ENCODE assay signal across 12 cellular contexts in the genomic region with DNA sequence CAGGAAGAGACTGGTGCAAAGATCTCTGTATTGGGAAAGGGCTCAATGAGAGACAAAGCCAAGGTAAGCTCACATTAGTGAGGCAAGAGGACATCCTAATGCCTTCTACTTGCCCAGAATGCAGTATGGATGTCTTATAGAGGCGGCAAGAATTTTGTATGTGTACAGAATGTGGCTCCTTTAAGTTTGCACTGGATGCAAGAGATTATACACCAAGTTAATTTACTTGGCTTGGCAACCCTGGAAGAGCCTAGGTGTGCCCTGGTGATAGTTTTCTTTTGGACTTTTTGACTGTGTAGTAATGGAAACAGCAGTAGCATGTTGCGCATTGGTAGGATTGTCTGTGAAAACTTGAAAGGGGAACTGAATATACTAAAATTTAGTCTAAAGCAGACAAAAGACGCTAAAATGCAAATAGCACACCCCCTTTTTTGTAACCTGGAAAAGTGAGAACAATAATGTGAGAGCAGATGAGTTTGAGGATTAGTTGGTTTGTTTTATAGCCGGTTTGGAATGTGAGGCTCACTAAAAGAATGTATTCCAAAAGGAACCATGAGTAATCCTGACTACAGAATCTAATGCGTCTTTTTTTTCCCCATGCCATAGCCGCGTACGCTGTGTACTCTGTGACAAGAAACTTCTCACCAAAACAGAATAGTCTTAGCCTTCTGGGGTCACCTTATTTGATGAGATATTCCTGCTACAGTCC. TPM values are rescaled to one million over a fixed set of nuclear protein-coding genes. Genes with fewer than 3 reads are reported as not detected.
DNase-seq lines count a peak whose midpoint lies in the region; ATAC-seq and TF ChIP-seq lines count a peak whose summit lies in the region.
"Had no signal": no experiment of that assay in that cellular context is flagged by ENCODE, and none has a peak within 500 bp of the region (broad histone marks: within the 10 kb centered on the region; RNA-seq: fewer than 3 reads in every experiment).

No MANE protein-coding gene starts in this region.

- H3K4me1 ChIP-seq in esophagus muscularis mucosa (peaks cover 18 to 96% (median 79%) of the 10 kb centered on the region in 4 donors), trophoblast cell (ENCODE audit: control insufficient read depth in 1 of 2, insufficient read depth in 2 of 2, low read length in 2 of 2) (no peaks in the 10 kb centered on the region)

- H2BK120ac ChIP-seq in trophoblast cell (ENCODE audit: insufficient read depth, low read length, poor library complexity): no peak overlapping the region

- H3K23ac ChIP-seq in trophoblast cell (ENCODE audit: low read length): no peak overlapping the region

- no peak for TF ChIP-seq POLR2A in esophagus muscularis mucosa (IDR thresholded peaks at IDR 0.05; ENCODE audit: low read depth)

- no peak overlapping the region for H3K14ac ChIP-seq in trophoblast cell (ENCODE audit: low read length)

- no peaks in the 10 kb centered on the region for H3K79me1 ChIP-seq in trophoblast cell (ENCODE audit: low read length)

- H3K9me3 ChIP-seq in esophagus muscularis mucosa (no peaks in the 10 kb centered on the region), trophoblast cell (ENCODE audit: insufficient read depth, low read depth, low read length) (no peaks in the 10 kb centered on the region)

- no peak overlapping the region for H3K18ac ChIP-seq in trophoblast cell (ENCODE audit: low read length)

- no peak overlapping the region for H2AFZ ChIP-seq in trophoblast cell (ENCODE audit: insufficient read depth, low read length, poor library complexity)

- H4K12ac ChIP-seq in trophoblast cell (ENCODE audit: low read depth, low read length): no peak overlapping the region

- H3K27me3 ChIP-seq in esophagus muscularis mucosa: no peaks in the 10 kb centered on the region
- H3K27me3 ChIP-seq in trophoblast cell (ENCODE audit: insufficient read depth, low read length): no peaks in the 10 kb centered on the region

- no peak overlapping the region for H4K91ac ChIP-seq in trophoblast cell (ENCODE audit: low read depth, low read length)

- H2AK5ac ChIP-seq in trophoblast cell (ENCODE audit: low read length): no peak overlapping the region

- H3K27ac ChIP-seq in esophagus muscularis mucosa (replicated peaks in 1 of 4) (peak overlapping the region; percentile 76 to 82 (median 80)), trophoblast cell (ENCODE audit: low read depth, low read length) (no peak overlapping the region)

- intact Hi-C loops in esophagus muscularis mucosa (cut with DNase I): no loop called here

- no peak for TF ChIP-seq CTCF in esophagus muscularis mucosa (IDR thresholded peaks at IDR 0.05)

- no peak overlapping the region for H3K9ac ChIP-seq in trophoblast cell (ENCODE audit: low read length)

- H3K4me3 ChIP-seq in esophagus muscularis mucosa: peak overlapping the region; percentile 4 to 29 (median 26)
- H3K4me3 ChIP-seq in trophoblast cell (ENCODE audit: low read depth, low read length): no peak overlapping the region

- DNase-seq in Daoy (ENCODE audit: low read depth) (peak; percentile 27), NCI-H82 treated with DMSO at 0.1 percent for 48 hours (lab: John Stamatoyannopoulos, UW; ENCODE audit: unreplicated experiment) (peak; percentile 73), esophagus muscularis mucosa (ENCODE audit: extremely low spot score) (no peak), trophoblast cell (no peak), NOMO-1 treated with DMSO at 0.1 percent for 48 hours (lab: John Stamatoyannopoulos, UW; ENCODE audit: unreplicated experiment) (no peak), NCI-H446 (lab: John Stamatoyannopoulos, UW) (no peak), OCI-M1 (lab: John Stamatoyannopoulos, UW) (no peak)
- DNase-seq: activated CD4-positive, alpha-beta T cell treated with anti-CD3 and anti-CD28 coated beads for 4 hours; islet precursor cell; NCI-H1105; stimulated activated naive CD8-positive, alpha-beta T cell treated with anti-CD3 and anti-CD28 coated beads, Interleukin-15, amount 100 ng/mL, for 72 hours had no signal

- H4K8ac ChIP-seq in trophoblast cell (ENCODE audit: low read depth, low read length): no peak overlapping the region

- H3K4ac ChIP-seq in trophoblast cell (ENCODE audit: low read depth, low read length): peak overlapping the region; percentile 0

- peaks cover 7 to 46% (median 22%) of the 10 kb centered on the region in 4 donors for H3K36me3 ChIP-seq in esophagus muscularis mucosa
- H3K36me3 ChIP-seq in trophoblast cell (ENCODE audit: control insufficient read depth in 1 of 2, insufficient read depth in 2 of 2, low read length in 2 of 2): peaks cover 19 to 31% of the 10 kb centered on the region in 2 experiments

- no peak for ATAC-seq in HG02970 (IDR thresholded peaks at IDR 0.05; ENCODE audit: low FRiP score, unreplicated experiment)
- ATAC-seq: stimulated activated naive CD8-positive, alpha-beta T cell treated with anti-CD3 and anti-CD28 coated beads, Interleukin-15, amount 100 ng/mL, for 72 hours had no signal

- H3K79me2 ChIP-seq in trophoblast cell (ENCODE audit: control insufficient read depth, insufficient read depth, low read length, poor library complexity): peaks cover 14% of the 10 kb centered on the region

- 43% methylated on average over 8 of the region's 8 CpGs for WGBS in esophagus muscularis mucosa
- no CpG with 5 or more reads among the region's 8 CpGs for WGBS in trophoblast cell (ENCODE audit: extremely low coverage, insufficient coverage, insufficient read length)

- H3K4me2 ChIP-seq in trophoblast cell (ENCODE audit: low read length): no peak overlapping the region

- TF ChIP-seq EP300 in esophagus muscularis mucosa (IDR thresholded peaks at IDR 0.05): no peak

- no peak overlapping the region for H2BK12ac ChIP-seq in trophoblast cell (ENCODE audit: low read length)

- no peak overlapping the region for H2BK5ac ChIP-seq in trophoblast cell (ENCODE audit: low read depth, low read length, poor library complexity)

RNA-seq across cellular contexts. Expression of a gene that starts 18.1 kb away (rescaled TPM):
- 64.2 and 64.7 TPM in 2 replicates for total RNA-seq in Daoy (2014; rRNA removed; shearing (Covaris generic))
- 10 to 100 TPM; 71.8 to 90.5 (median 79.7) TPM for total RNA-seq in esophagus muscularis mucosa
- polyA plus RNA-seq in trophoblast cell (2013): 145 and 147 TPM in 2 replicates

RNA-seq across cellular contexts. Expression of a gene that starts 41.0 kb away (rescaled TPM):
- 4.3 and 4.5 TPM in 2 replicates for total RNA-seq in Daoy (2014; rRNA removed; shearing (Covaris generic))
- total RNA-seq in esophagus muscularis mucosa: 1 to 10 TPM; 2.9 to 6.1 (median 4.8) TPM
- 10.1 and 11.0 TPM in 2 replicates for polyA plus RNA-seq in trophoblast cell (2013)

Comparison
In these comparisons a context has a peak if more than half of its experiments do, and no peak if none do; other contexts are left out.
1. DNase-seq: peak in Daoy (single experiment) and NCI-H82 treated with DMSO at 0.1 percent for 48 hours (single experiment); none in esophagus muscularis mucosa (single experiment), trophoblast cell (0 of 2), NOMO-1 treated with DMSO at 0.1 percent for 48 hours (single experiment), NCI-H446 (0 of 2) and OCI-M1 (single experiment).